In the genomic region with DNA sequence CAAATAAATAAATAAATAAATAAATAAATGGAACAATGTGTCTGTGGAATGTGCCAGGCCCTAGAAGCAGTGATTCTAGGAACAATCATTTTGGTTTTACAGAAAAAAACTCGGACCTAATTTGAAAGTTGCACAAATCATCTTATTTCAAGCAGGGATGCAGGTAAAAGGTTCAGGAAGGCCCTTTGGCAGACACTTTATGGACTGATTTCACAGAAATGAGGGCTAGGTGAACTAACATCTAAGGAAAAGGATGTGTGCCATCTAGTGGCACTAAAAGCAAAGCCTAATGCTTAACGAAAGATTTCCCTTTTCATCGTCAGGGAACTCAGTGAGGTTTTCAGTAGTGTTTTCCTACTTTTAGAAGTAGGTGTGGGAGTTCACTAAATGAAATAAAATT, we compare ENCODE assay signal across 8 cellular contexts. TPM values are rescaled to one million over a fixed set of nuclear protein-coding genes. Genes with fewer than 3 reads are reported as not detected.
DNase-seq lines count a peak whose midpoint lies in the region; ATAC-seq, FAIRE-seq and TF ChIP-seq lines count a peak whose summit lies in the region.
"Not testable (repeated sequence)": the region's sequence is repeated elsewhere in the genome, so short reads cannot be mapped to it uniquely, and the experiment has no call there.

No MANE protein-coding gene starts in this region.

- not testable (repeated sequence) for H3K4me1 Mint-ChIP-seq in activated CD8-positive, alpha-beta T cell treated with anti-CD3 and anti-CD28 coated beads, Interleukin-2, amount 10 ng/mL, durations not matched to agents 7 days and 5 days (ENCODE audit: low read depth)

- not testable (repeated sequence) for H3K27ac Mint-ChIP-seq in activated CD8-positive, alpha-beta T cell treated with anti-CD3 and anti-CD28 coated beads, Interleukin-2, amount 10 ng/mL, durations not matched to agents 7 days and 5 days

- not testable (repeated sequence) for H3K36me3 ChIP-seq in BLaER1; heart right ventricle; mesendoderm (ENCODE audit: control insufficient read depth, insufficient read depth, low read length)

- not testable (repeated sequence) for H3K56ac ChIP-seq in mesendoderm (ENCODE audit: low read length)

- ATAC-seq in activated CD8-positive, alpha-beta T cell treated with anti-CD3 and anti-CD28 coated beads, Interleukin-2, amount 10 ng/mL, durations not matched to agents 7 days and 5 days; heart right ventricle: not testable (repeated sequence)

- not testable (repeated sequence) for H3K79me1 ChIP-seq in mesendoderm (ENCODE audit: low read length)

- not testable (repeated sequence) for H4K20me1 ChIP-seq in BLaER1

- not testable (repeated sequence) for H3K4ac ChIP-seq in mesendoderm (ENCODE audit: low read depth, low read length)

- peak; percentile 88 for FAIRE-seq in GM19239 (lab: Jason Lieb, UNC)

- H3K4me1 ChIP-seq in BLaER1; mesendoderm (ENCODE audit: control insufficient read depth, low read depth, low read length): not testable (repeated sequence)
- H3K4me1 ChIP-seq in heart right ventricle: peaks cover 0 to 11% (median 0%) of the 10 kb centered on the region in 9 donors

- intact Hi-C loops in dorsolateral prefrontal cortex (cut with DNase I); heart right ventricle (cut with DNase I): not testable (repeated sequence)

- not testable (repeated sequence) for H2BK15ac ChIP-seq in mesendoderm (replicated peaks; ENCODE audit: low read depth)

- not testable (repeated sequence) for H3K36me3 Mint-ChIP-seq in activated CD8-positive, alpha-beta T cell treated with anti-CD3 and anti-CD28 coated beads, Interleukin-2, amount 10 ng/mL, durations not matched to agents 7 days and 5 days (ENCODE audit: low read depth)

- not testable (repeated sequence) for H3K9me3 Mint-ChIP-seq in activated CD8-positive, alpha-beta T cell treated with anti-CD3 and anti-CD28 coated beads, Interleukin-2, amount 10 ng/mL, durations not matched to agents 7 days and 5 days (ENCODE audit: insufficient read depth)

- H2AK5ac ChIP-seq in mesendoderm (ENCODE audit: low read length): not testable (repeated sequence)

- not testable (repeated sequence) for H2BK5ac ChIP-seq in mesendoderm (ENCODE audit: low read length)

- H3K18ac ChIP-seq in mesendoderm (ENCODE audit: low read length): not testable (repeated sequence)

- H3K9ac ChIP-seq in BLaER1; mesendoderm (ENCODE audit: low read length): not testable (repeated sequence)

- not testable (repeated sequence) for H3K23ac ChIP-seq in mesendoderm (ENCODE audit: low read length)

- DNase-seq in GM19239 (ENCODE audit: insufficient read length, low spot score); dorsolateral prefrontal cortex; heart right ventricle: not testable (repeated sequence)
- DNase-seq in NCI-H460 (ENCODE audit: extremely low read depth, low read depth) (peak; percentile 30), mesendoderm (peak; percentile 43), superior temporal gyrus (ENCODE audit: extremely low spot score) (peak; percentile 43)
- DNase-seq in activated CD8-positive, alpha-beta T cell treated with anti-CD3 and anti-CD28 coated beads, Interleukin-2, amount 10 ng/mL, durations not matched to agents 7 days and 5 days: peak; percentile 33

- not testable (repeated sequence) for H3K4me3 ChIP-seq in BLaER1; dorsolateral prefrontal cortex; heart right ventricle; mesendoderm (ENCODE audit: low read length)

- H3K79me2 ChIP-seq in mesendoderm (ENCODE audit: control insufficient read depth, insufficient read depth, low read length): not testable (repeated sequence)

- 0 out of 2 replicates have a peak overlapping the region, but pooled peaks have one; percentile 24 for H3K4me2 ChIP-seq in BLaER1
- not testable (repeated sequence) for H3K4me2 ChIP-seq in mesendoderm (ENCODE audit: low read length)

- not testable (repeated sequence) for H3K27me3 ChIP-seq in BLaER1; dorsolateral prefrontal cortex; heart right ventricle; mesendoderm (ENCODE audit: insufficient read depth, low read length, poor library complexity)

- peak in 48 of 56 donors; percentile 10 to 61 (median 42) for TF ChIP-seq CTCF in dorsolateral prefrontal cortex (IDR thresholded peaks at IDR 0.05 in 54 of 56, conservative IDR thresholded peaks at IDR 0.05 in 2 of 56; ENCODE audit: low read depth in 1 of 56, partially characterized antibody in 56 of 56)
- TF ChIP-seq CTCF in heart right ventricle (IDR thresholded peaks at IDR 0.05): peak in 7 of 9 donors; percentile 31 to 54 (median 40)

- H3K27ac ChIP-seq in BLaER1; dorsolateral prefrontal cortex; heart right ventricle; mesendoderm (ENCODE audit: low read depth, low read length): not testable (repeated sequence)

- H3K27me3 Mint-ChIP-seq in activated CD8-positive, alpha-beta T cell treated with anti-CD3 and anti-CD28 coated beads, Interleukin-2, amount 10 ng/mL, durations not matched to agents 7 days and 5 days (ENCODE audit: low read depth): not testable (repeated sequence)

- CTCF ChIA-PET in activated CD8-positive, alpha-beta T cell treated with anti-CD3 and anti-CD28 coated beads, Interleukin-2, amount 10 ng/mL, durations not matched to agents 7 days and 5 days (lab: Charles Lee): not testable (repeated sequence)

- H2BK120ac ChIP-seq in mesendoderm (ENCODE audit: low read depth, low read length): not testable (repeated sequence)

- H4K8ac ChIP-seq in mesendoderm (ENCODE audit: low read depth, low read length): not testable (repeated sequence)

- H4K5ac ChIP-seq in mesendoderm (ENCODE audit: low read length): not testable (repeated sequence)

- not testable (repeated sequence) for H3K4me3 Mint-ChIP-seq in activated CD8-positive, alpha-beta T cell treated with anti-CD3 and anti-CD28 coated beads, Interleukin-2, amount 10 ng/mL, durations not matched to agents 7 days and 5 days

- not testable (repeated sequence) for H3K9me3 ChIP-seq in BLaER1, heart right ventricle

- POLR2A ChIA-PET in activated CD8-positive, alpha-beta T cell treated with anti-CD3 and anti-CD28 coated beads, Interleukin-2, amount 10 ng/mL, durations not matched to agents 7 days and 5 days (lab: Charles Lee): not testable (repeated sequence)

- WGBS in heart right ventricle, 2 donors: 3 to 5% methylated on average over 1 to 2 of the region's 3 CpGs
- WGBS in mesendoderm (ENCODE audit: extremely low coverage, insufficient coverage, low lambda C conversion rate): no CpG with 5 or more reads among the region's 3 CpGs

RNA-seq across cellular contexts. Expression of a gene that starts 4.6 kb away (rescaled TPM):
- total RNA-seq in NCI-H460 (2014; rRNA removed; shearing (Covaris generic)): 49.6 and 49.9 TPM in 2 replicates
- polyA plus RNA-seq in NCI-H460 (2014; cell fraction: nucleus; rRNA removed): 24.5 and 38.6 TPM in 2 replicates
- 100 to 1,000 TPM; 155 to 158 TPM for total RNA-seq in activated CD8-positive, alpha-beta T cell treated with anti-CD3 and anti-CD28 coated beads, Interleukin-2, amount 10 ng/mL, durations not matched to agents 7 days and 5 days
- 1 to 10 TPM in 117 of 120 experiments, under 1 TPM in 3; 0.75 to 8.5 (median 2.6) TPM for total RNA-seq in dorsolateral prefrontal cortex
- 10 to 100 TPM in 1 of 10 donors, 1 to 10 TPM in 8, under 1 TPM in 1; 0.64 to 10.6 (median 2.8) TPM for total RNA-seq in heart right ventricle
- polyA plus RNA-seq in heart right ventricle: 1 to 10 TPM in 1 of 2 donors, under 1 TPM in 1; 0.30 to 1.9 TPM
- 43.3 TPM for polyA plus RNA-seq in mesendoderm (2013, experiment 1 of 2)
- polyA plus RNA-seq in mesendoderm (2013, experiment 2 of 2): 42.7 TPM

RNA-seq across cellular contexts. Expression of a gene that starts 17.5 kb away (rescaled TPM):
- total RNA-seq in NCI-H460 (2014; rRNA removed; shearing (Covaris generic)): 2.7 and 4.0 TPM in 2 replicates
- 11.7 and 18.3 TPM in 2 replicates for polyA plus RNA-seq in NCI-H460 (2014; cell fraction: nucleus; rRNA removed)
- total RNA-seq in activated CD8-positive, alpha-beta T cell treated with anti-CD3 and anti-CD28 coated beads, Interleukin-2, amount 10 ng/mL, durations not matched to agents 7 days and 5 days: 10 to 100 TPM; 32.0 to 36.9 TPM
- 10 to 100 TPM in 118 of 120 experiments, 1 to 10 TPM in 2; 9.7 to 34.0 (median 18.3) TPM for total RNA-seq in dorsolateral prefrontal cortex
- total RNA-seq in heart right ventricle: 1 to 10 TPM; 4.2 to 9.8 (median 7.1) TPM
- 10 to 100 TPM in 1 of 2 donors, 1 to 10 TPM in 1; 1.9 to 30.2 TPM for polyA plus RNA-seq in heart right ventricle
- 0.25 TPM for polyA plus RNA-seq in mesendoderm (2013, experiment 1 of 2)
- polyA plus RNA-seq in mesendoderm (2013, experiment 2 of 2): 0.20 TPM

RNA-seq across cellular contexts. Expression of a gene that starts 30.8 kb away (rescaled TPM):
- 0.52 TPM in 1 of 2 replicates, not detected in the other for total RNA-seq in NCI-H460 (2014; rRNA removed; shearing (Covaris generic))
- not detected in 2 replicates for polyA plus RNA-seq in NCI-H460 (2014; cell fraction: nucleus; rRNA removed)
- 1 to 10 TPM; 2.8 to 3.0 TPM for total RNA-seq in activated CD8-positive, alpha-beta T cell treated with anti-CD3 and anti-CD28 coated beads, Interleukin-2, amount 10 ng/mL, durations not matched to agents 7 days and 5 days
- total RNA-seq in dorsolateral prefrontal cortex: 100 to 1,000 TPM in 119 of 120 experiments, 10 to 100 TPM in 1; 61.3 to 336 (median 242) TPM
- 1 to 10 TPM in 1 of 10 donors, under 1 TPM in 4, not detected in 5; 0.23 to 1.1 (median 0.36) TPM for total RNA-seq in heart right ventricle
- under 1 TPM in 1 of 2 donors, not detected in 1; 0.65 TPM for polyA plus RNA-seq in heart right ventricle
- polyA plus RNA-seq in mesendoderm (2013, experiment 1 of 2): 3.4 TPM
- polyA plus RNA-seq in mesendoderm (2013, experiment 2 of 2): 3.7 TPM

Comparison
In these comparisons a context has a peak if more than half of its experiments do, and no peak if none do; other contexts are left out.
1. RNA of a gene that starts 30.8 kb away (total RNA-seq): 61.3 to 336 TPM in dorsolateral prefrontal cortex; 2.8 to 3.0 TPM in activated CD8-positive, alpha-beta T cell treated with anti-CD3 and anti-CD28 coated beads, Interleukin-2, amount 10 ng/mL, durations not matched to agents 7 days and 5 days, 0.52 TPM in NCI-H460 and 0.23 to 1.1 TPM in heart right ventricle; every median in the first group is over 10 times any median in the second.